In genomic region chr12:91931110-91931509, GRCh38 we compare ENCODE assay signal across 15 cellular contexts.
DNase-seq lines count a peak whose midpoint lies in the region; ATAC-seq, FAIRE-seq and TF ChIP-seq lines count a peak whose summit lies in the region.
"Had no signal": no experiment of that assay in that cellular context is flagged by ENCODE, and none has a peak within 500 bp of the region (broad histone marks: within the 10 kb centered on the region; RNA-seq: fewer than 3 reads in every experiment).

No MANE protein-coding gene starts in this region.

- H3K36me3 ChIP-seq in BJ (ENCODE audit: control insufficient read depth, insufficient read depth, low read length), result no peaks in the 10 kb centered on the region
- no peaks in the 10 kb centered on the region for H3K36me3 ChIP-seq in esophagus squamous epithelium
- no peaks in the 10 kb centered on the region for H3K36me3 ChIP-seq in trophoblast cell (ENCODE audit: control insufficient read depth in 1 of 2, insufficient read depth in 2 of 2, low read length in 2 of 2)
- H3K36me3 ChIP-seq: BE2C had no signal

- peaks cover 9 to 10% of the 10 kb centered on the region in 2 experiments for H3K4me1 Mint-ChIP-seq in H9

- no peak overlapping the region for H2BK120ac ChIP-seq in trophoblast cell (ENCODE audit: insufficient read depth, low read length, poor library complexity)
- no peak overlapping the region for H2BK120ac ChIP-seq in H9 (ENCODE audit: low read depth, low read length, poor library complexity, severe bottlenecking)

- DNase-seq in BJ (ENCODE audit: low read depth), result peak; percentile 23
- peak; percentile 12 for DNase-seq in NCI-H1105 (lab: John Stamatoyannopoulos, UW)
- DNase-seq in esophagus squamous epithelium (lab: John Stamatoyannopoulos, UW), result no peak
- no peak for DNase-seq in trophoblast cell
- no peak for DNase-seq in GM19239 (ENCODE audit: insufficient read length, low spot score)
- DNase-seq in H9, result no peak
- DNase-seq in ecto neural progenitor cell (ENCODE audit: low spot score), result no peak
- DNase-seq: activated CD4-positive, CD25-positive, alpha-beta regulatory T cell; activated T-cell treated with anti-CD3 and anti-CD28 coated beads, Interleukin-2, amount 50 U/mL, for 4 hours; BE2C; GDM1; naive thymus-derived CD8-positive, alpha-beta T cell; NCI-H510A treated with DMSO at 0.1 percent for 48 hours had no signal

- no peak overlapping the region for H3T11ph ChIP-seq in H9 (ENCODE audit: low read length)

- no peak overlapping the region for H4K5ac ChIP-seq in H9 (ENCODE audit: insufficient read length, low read depth, low read length)

- no peak overlapping the region for H3K14ac ChIP-seq in trophoblast cell (ENCODE audit: low read length)
- no peak overlapping the region for H3K14ac ChIP-seq in H9 (ENCODE audit: insufficient read depth, low read length)

- H3K27me3 ChIP-seq in BJ (ENCODE audit: control insufficient read depth, insufficient read depth, low read length) (no peaks in the 10 kb centered on the region), esophagus squamous epithelium (no peaks in the 10 kb centered on the region), trophoblast cell (ENCODE audit: insufficient read depth, low read length) (no peaks in the 10 kb centered on the region), H9 (ENCODE audit: insufficient read depth, low read length) (no peaks in the 10 kb centered on the region)
- H3K27me3 ChIP-seq: BE2C had no signal

- H3K18ac ChIP-seq in trophoblast cell (ENCODE audit: low read length), result no peak overlapping the region
- no peak overlapping the region for H3K18ac ChIP-seq in H9 (ENCODE audit: insufficient read length, low read depth, low read length)

- no peak overlapping the region for H3K4me2 ChIP-seq in trophoblast cell (ENCODE audit: low read length)
- H3K4me2 ChIP-seq in H9 (ENCODE audit: insufficient read depth, insufficient read length, low read length), result no peak overlapping the region

- H2BK12ac ChIP-seq in trophoblast cell (ENCODE audit: low read length), result no peak overlapping the region
- H2BK12ac ChIP-seq in H9 (ENCODE audit: insufficient read length, low read depth, low read length), result no peak overlapping the region

- H3K9me3 ChIP-seq in esophagus squamous epithelium, result no peaks in the 10 kb centered on the region
- H3K9me3 ChIP-seq in trophoblast cell (ENCODE audit: insufficient read depth, low read depth, low read length), result no peaks in the 10 kb centered on the region
- H3K9me3 ChIP-seq in H9 (ENCODE audit: control insufficient read depth, low read depth, low read length), result no peaks in the 10 kb centered on the region
- H3K9me3 ChIP-seq: BE2C had no signal

- TF ChIP-seq CTCF in BJ (IDR thresholded peaks at IDR 0.05; ENCODE audit: insufficient read depth, low read depth, low read length) (no peak), esophagus squamous epithelium (IDR thresholded peaks at IDR 0.05) (no peak), H9 (conservative IDR thresholded peaks at IDR 0.05) (no peak)

- H2AK5ac ChIP-seq in trophoblast cell (ENCODE audit: low read length) (no peak overlapping the region), H9 (ENCODE audit: insufficient read length, low read length) (no peak overlapping the region)

- H2BK5ac ChIP-seq in trophoblast cell (ENCODE audit: low read depth, low read length, poor library complexity) (no peak overlapping the region), H9 (ENCODE audit: insufficient read length, low read length) (no peak overlapping the region)

- H3K27me3 Mint-ChIP-seq in H9 (ENCODE audit: low read depth), result no peaks in the 10 kb centered on the region
- H3K27me3 Mint-ChIP-seq: naive thymus-derived CD8-positive, alpha-beta T cell had no signal

- no peak overlapping the region for H3K23ac ChIP-seq in trophoblast cell (ENCODE audit: low read length)
- H3K23ac ChIP-seq in H9 (ENCODE audit: insufficient read length, low read depth, low read length), result no peak overlapping the region

- H4K12ac ChIP-seq in trophoblast cell (ENCODE audit: low read depth, low read length), result no peak overlapping the region

- CTCF ChIA-PET in BJ (lab: Yijun Ruan, JAX), result interaction anchor here (1.1 kb wide), 1 partner anchor 120 kb away, joined by 5 read pairs; no protein-coding TSS in a partner anchor

- H3K4ac ChIP-seq in trophoblast cell (ENCODE audit: low read depth, low read length) (no peak overlapping the region), H9 (ENCODE audit: low read depth, low read length) (no peak overlapping the region)

- intact Hi-C loops in esophagus squamous epithelium (cut with DNase I), result no loop called here

- H3K9me3 Mint-ChIP-seq in H9, result no peaks in the 10 kb centered on the region

- no peaks in the 10 kb centered on the region for H4K20me1 ChIP-seq in H9 (ENCODE audit: control insufficient read depth, insufficient read depth, insufficient read length)

- no peak overlapping the region for H4K8ac ChIP-seq in trophoblast cell (ENCODE audit: low read depth, low read length)
- H4K8ac ChIP-seq in H9 (replicated peaks; ENCODE audit: insufficient read length, low read depth, low read length), result no peak overlapping the region

- H3K79me2 ChIP-seq in trophoblast cell (ENCODE audit: control insufficient read depth, insufficient read depth, low read length, poor library complexity) (no peaks in the 10 kb centered on the region), H9 (ENCODE audit: insufficient read depth, low read length) (no peaks in the 10 kb centered on the region)

- POLR2A ChIA-PET in BJ (lab: Charles Lee), result no interaction called here

- H2AFZ ChIP-seq in trophoblast cell (ENCODE audit: insufficient read depth, low read length, poor library complexity), result no peak overlapping the region
- no peak overlapping the region for H2AFZ ChIP-seq in H9 (ENCODE audit: low read length)

- no peak overlapping the region for H3K56ac ChIP-seq in H9 (ENCODE audit: insufficient read length, low read depth, low read length)

- H3K4me3 ChIP-seq in BJ (ENCODE audit: low read depth, low read length), result no peak overlapping the region
- H3K4me3 ChIP-seq in esophagus squamous epithelium, result no peak overlapping the region
- H3K4me3 ChIP-seq in trophoblast cell (ENCODE audit: low read depth, low read length), result no peak overlapping the region
- H3K4me3 ChIP-seq: SK-N-MC had no signal

- H3K79me1 ChIP-seq in trophoblast cell (ENCODE audit: low read length) (no peaks in the 10 kb centered on the region), H9 (ENCODE audit: insufficient read depth, low read depth, low read length, poor library complexity, severe bottlenecking) (no peaks in the 10 kb centered on the region)

- H3K27ac ChIP-seq in esophagus squamous epithelium (peak overlapping the region; percentile 62 to 81 (median 73)), trophoblast cell (ENCODE audit: low read depth, low read length) (no peak overlapping the region), H9 (ENCODE audit: insufficient read length, low read depth, low read length) (no peak overlapping the region)
- H3K27ac ChIP-seq: SK-N-MC had no signal

- no peak overlapping the region for H3K4me3 Mint-ChIP-seq in H9
- H3K4me3 Mint-ChIP-seq: activated T-cell treated with anti-CD3 and anti-CD28 coated beads, Interleukin-2, amount 50 U/mL, for 4 hours; naive thymus-derived CD8-positive, alpha-beta T cell had no signal

- no peak for TF ChIP-seq POLR2A in esophagus squamous epithelium (IDR thresholded peaks at IDR 0.05)

- no peaks in the 10 kb centered on the region for H3K23me2 ChIP-seq in H9 (ENCODE audit: insufficient read length, low read depth, low read length, poor library complexity, severe bottlenecking)

- ATAC-seq in GM18870 (IDR thresholded peaks at IDR 0.05; ENCODE audit: unreplicated experiment), result no peak
- ATAC-seq: activated T-cell treated with anti-CD3 and anti-CD28 coated beads, Interleukin-2, amount 50 U/mL, for 4 hours; naive thymus-derived CD8-positive, alpha-beta T cell had no signal

- peaks cover 0 to 54% (median 17%) of the 10 kb centered on the region in 3 donors for H3K4me1 ChIP-seq in esophagus squamous epithelium
- H3K4me1 ChIP-seq in trophoblast cell (ENCODE audit: control insufficient read depth in 1 of 2, insufficient read depth in 2 of 2, low read length in 2 of 2), result no peaks in the 10 kb centered on the region
- no peaks in the 10 kb centered on the region for H3K4me1 ChIP-seq in H9 (ENCODE audit: insufficient read depth, low read length)
- H3K4me1 ChIP-seq: BE2C had no signal

- no peak overlapping the region for H2BK15ac ChIP-seq in H9 (ENCODE audit: low read depth, low read length)

- no peak for FAIRE-seq in GM19239 (lab: Jason Lieb, UNC)

- no peaks in the 10 kb centered on the region for H3K36me3 Mint-ChIP-seq in H9 (ENCODE audit: insufficient read depth in 1 of 3, low read depth in 3 of 3)

- H3K9ac ChIP-seq in trophoblast cell (ENCODE audit: low read length) (peak overlapping the region; percentile 8), H9 (ENCODE audit: extremely low read depth, insufficient read length, low read length) (no peak overlapping the region)

- 18 to 60% methylated on average over 1 to 2 of the region's 2 CpGs for WGBS in esophagus squamous epithelium, 2 donors
- WGBS in trophoblast cell (ENCODE audit: extremely low coverage, insufficient coverage, insufficient read length), result no CpG with 5 or more reads among the region's 2 CpGs
- WGBS in H9 (ENCODE audit: extremely low coverage, insufficient read length, low lambda C conversion rate), result no CpG with 5 or more reads among the region's 2 CpGs

- no peak overlapping the region for H3K27ac Mint-ChIP-seq in H9

- H4K91ac ChIP-seq in trophoblast cell (ENCODE audit: low read depth, low read length) (no peak overlapping the region), H9 (ENCODE audit: insufficient read length, low read depth, low read length) (no peak overlapping the region)

- no peak overlapping the region for H2BK20ac ChIP-seq in H9 (ENCODE audit: low read depth, low read length, poor library complexity, severe bottlenecking)

Comparison
In these comparisons a context has a peak if more than half of its experiments do, and no peak if none do; other contexts are left out.
1. DNase-seq: peak in BJ (single experiment) and NCI-H1105 (single experiment); none in esophagus squamous epithelium (single experiment), trophoblast cell (0 of 2), GM19239 (single experiment), H9 (single experiment) and ecto neural progenitor cell (single experiment).
2. H3K27ac ChIP-seq: peak in esophagus squamous epithelium (4 of 4); none in trophoblast cell (single experiment) and H9 (single experiment).